In the genomic region with DNA sequence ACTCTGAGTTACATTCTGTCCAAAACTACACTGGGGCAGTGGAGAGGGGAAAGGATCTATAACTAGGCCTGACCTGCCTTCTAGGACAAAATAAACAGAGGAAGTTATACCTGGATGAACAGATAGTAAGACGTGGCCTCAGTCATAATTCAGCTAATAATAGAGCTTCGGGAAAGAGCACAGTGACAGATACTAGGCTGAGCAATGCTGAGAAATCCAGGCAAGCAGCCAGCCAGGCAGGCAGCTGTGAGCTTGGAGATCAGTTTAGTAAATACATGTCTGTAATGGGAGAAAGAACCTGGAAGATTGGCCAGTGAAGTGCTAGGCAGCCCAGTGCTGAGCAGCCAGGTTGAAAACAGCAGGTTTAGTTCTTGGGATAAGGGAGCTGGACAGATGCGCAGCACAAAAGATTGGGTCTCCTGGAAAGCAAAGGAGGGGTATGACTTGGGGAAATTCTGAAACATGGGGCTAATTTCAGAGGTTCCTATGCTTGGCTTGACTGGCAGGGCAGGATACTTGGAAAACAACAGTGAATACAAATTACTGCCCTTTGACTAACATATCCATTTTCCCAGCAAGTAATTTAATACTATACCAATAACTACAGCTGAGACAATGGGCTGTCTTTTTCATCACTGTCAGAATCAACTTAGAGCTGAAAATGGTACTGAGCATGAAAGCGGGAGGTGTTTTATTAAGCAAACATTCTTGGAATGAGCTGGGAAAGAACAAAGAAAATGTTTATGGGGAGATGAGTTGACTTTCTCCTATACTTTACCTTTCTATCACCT, we compare ENCODE assay signal across 9 cellular contexts.
DNase-seq lines count a peak whose midpoint lies in the region; ATAC-seq and TF ChIP-seq lines count a peak whose summit lies in the region.
"Had no signal": no experiment of that assay in that cellular context is flagged by ENCODE, and none has a peak within 500 bp of the region (broad histone marks: within the 10 kb centered on the region; RNA-seq: fewer than 3 reads in every experiment).

No MANE protein-coding gene starts in this region.

- H3K27me3 ChIP-seq in RWPE2 (ENCODE audit: insufficient read depth, poor library complexity, severe bottlenecking) = no peaks in the 10 kb centered on the region
- H3K27me3 ChIP-seq: tibial artery had no signal

- H3K27ac ChIP-seq in RWPE2 (ENCODE audit: poor library complexity, severe bottlenecking) = no peak overlapping the region
- H3K27ac ChIP-seq: tibial artery had no signal

- no peaks in the 10 kb centered on the region for H3K9me3 ChIP-seq in RWPE2 (ENCODE audit: severe bottlenecking)
- H3K9me3 ChIP-seq: tibial artery had no signal

- no peaks in the 10 kb centered on the region for H3K4me1 ChIP-seq in RWPE2 (ENCODE audit: insufficient read depth, poor library complexity, severe bottlenecking)

- H3K4me3 ChIP-seq in RWPE2 (ENCODE audit: severe bottlenecking) = no peak overlapping the region
- H3K4me3 ChIP-seq: tibial artery had no signal

- H3K36me3 ChIP-seq in RWPE2 (ENCODE audit: low read depth) = no peaks in the 10 kb centered on the region
- H3K36me3 ChIP-seq: tibial artery had no signal

- intact Hi-C loops in head of caudate nucleus (cut with DNase I) = no loop called here
- intact Hi-C loops in sciatic nerve (cut with DNase I) = no loop called here

- ATAC-seq in RWPE2 (ENCODE audit: low read depth) (peak; percentile 65; the same call in 2 of the 3 replicates), sciatic nerve (peak; percentile 26), GM19463 (IDR thresholded peaks at IDR 0.05; ENCODE audit: unreplicated experiment) (no peak), HG03354 (IDR thresholded peaks at IDR 0.05; ENCODE audit: poor library complexity, severe bottlenecking, unreplicated experiment) (no peak)

- no peak for TF ChIP-seq CTCF in RWPE2 (IDR thresholded peaks at IDR 0.05; ENCODE audit: poor library complexity, severe bottlenecking)

- DNase-seq in HCEC 1CT (peak; percentile 76), RWPE2 (ENCODE audit: low spot score) (no peak), head of caudate nucleus (peak; percentile 27 to 85 (median 66)), sciatic nerve (ENCODE audit: low spot score) (no peak), NCI-H82 (lab: John Stamatoyannopoulos, UW) (no peak), HUDEP-2 (lab: John Stamatoyannopoulos, UW; ENCODE audit: unreplicated experiment in 76 of 76) (no peak)

Comparison
In these comparisons a context has a peak if more than half of its experiments do, and no peak if none do; other contexts are left out.
1. DNase-seq: peak in HCEC 1CT (single experiment) and head of caudate nucleus (42 of 42); none in RWPE2 (single experiment), sciatic nerve (single experiment), NCI-H82 (single experiment) and HUDEP-2 (0 of 76).
2. ATAC-seq: peak in RWPE2 (single experiment) and sciatic nerve (single experiment); none in GM19463 (single experiment) and HG03354 (single experiment).